Comparison of ENCODE assay signal across 1 cellular context in the genomic region with DNA sequence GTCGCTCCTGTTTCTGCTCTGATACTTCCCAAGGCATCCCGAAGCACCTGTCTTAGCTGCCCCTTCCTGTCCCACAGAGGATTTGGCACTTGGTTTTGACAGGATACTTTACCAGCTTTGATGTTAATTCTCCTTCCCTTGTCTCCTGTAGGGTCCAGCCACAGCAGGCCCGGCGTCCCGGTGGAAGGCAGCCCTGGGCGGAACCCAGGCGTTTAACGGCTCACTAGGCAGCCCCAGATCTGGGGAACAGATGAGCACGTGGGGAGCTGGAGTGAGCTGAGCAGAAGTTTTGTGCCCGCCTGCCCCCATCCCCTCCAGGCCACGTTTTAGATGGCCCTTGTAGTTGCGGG.
A peak's percentile ranks its signal among the peaks of the same experiment; 100 is the strongest.
TF ChIP-seq lines count a peak whose summit lies in the region.

No MANE protein-coding gene starts in this region.

TF ChIP-seq in HepG2, 621 proteins besides CTCF, POLR2A, EP300 and RAD21:
- TF ChIP-seq, protein P1, sequence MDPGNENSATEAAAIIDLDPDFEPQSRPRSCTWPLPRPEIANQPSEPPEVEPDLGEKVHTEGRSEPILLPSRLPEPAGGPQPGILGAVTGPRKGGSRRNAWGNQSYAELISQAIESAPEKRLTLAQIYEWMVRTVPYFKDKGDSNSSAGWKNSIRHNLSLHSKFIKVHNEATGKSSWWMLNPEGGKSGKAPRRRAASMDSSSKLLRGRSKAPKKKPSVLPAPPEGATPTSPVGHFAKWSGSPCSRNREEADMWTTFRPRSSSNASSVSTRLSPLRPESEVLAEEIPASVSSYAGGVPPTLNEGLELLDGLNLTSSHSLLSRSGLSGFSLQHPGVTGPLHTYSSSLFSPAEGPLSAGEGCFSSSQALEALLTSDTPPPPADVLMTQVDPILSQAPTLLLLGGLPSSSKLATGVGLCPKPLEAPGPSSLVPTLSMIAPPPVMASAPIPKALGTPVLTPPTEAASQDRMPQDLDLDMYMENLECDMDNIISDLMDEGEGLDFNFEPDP (CRISPR knock-in tag; conservative IDR thresholded peaks at IDR 0.05) = 0 out of 2 replicates have a peak, but pooled peaks have one; percentile 49
- no peak for TF ChIP-seq JARID2 (CRISPR knock-in tag; IDR thresholded peaks at IDR 0.05; ENCODE audit: insufficient replicate concordance)
- peak; percentile 0 for TF ChIP-seq HNRNPLL (IDR thresholded peaks at IDR 0.05; ENCODE audit: low read depth, low read length, poor library complexity, severe bottlenecking)
- 0 out of 2 replicates have a peak, but pooled peaks have one; percentile 6 for TF ChIP-seq ZNF501 (CRISPR knock-in tag; IDR thresholded peaks at IDR 0.05)
